In the genomic region with DNA sequence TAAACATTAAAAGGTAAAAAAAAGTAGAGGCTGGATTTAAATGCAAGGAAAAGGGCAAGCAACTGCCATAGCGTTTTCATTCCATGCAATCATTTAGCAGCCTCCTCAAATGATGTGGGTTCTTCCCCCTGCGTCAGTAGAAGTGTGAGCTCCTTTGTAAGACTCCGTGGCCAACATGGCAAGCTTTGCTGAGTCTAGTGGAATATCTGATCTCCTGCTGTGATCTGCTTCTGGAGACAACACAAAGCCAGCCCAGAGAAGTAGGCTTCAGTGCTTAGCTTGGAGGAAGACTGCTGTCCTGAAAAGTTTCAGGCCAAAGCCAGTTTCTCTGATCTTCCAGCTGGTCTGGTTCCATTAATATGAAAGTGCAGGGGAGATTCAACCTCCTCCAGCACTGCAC, we compare ENCODE assay signal across 26 cellular contexts.
"Had no signal": no experiment of that assay in that cellular context is flagged by ENCODE, and none has a peak within 500 bp of the region (broad histone marks: within the 10 kb centered on the region; RNA-seq: fewer than 3 reads in every experiment).

No MANE protein-coding gene starts in this region.

- ATAC-seq: activated CD4-positive, alpha-beta T cell treated with anti-CD3 and anti-CD28 coated beads for 36 hours; activated CD4-positive, CD25-positive, alpha-beta regulatory T cell treated with anti-CD3 and anti-CD28 coated beads, Interleukin-2, amount 50 U/mL, for 24 hours; activated CD8-positive, alpha-beta T cell treated with anti-CD3 and anti-CD28 coated beads, Interleukin-2, amount 10 ng/mL, durations not matched to agents 7 days and 5 days; activated naive CD4-positive, alpha-beta T cell treated with anti-CD3 and anti-CD28 coated beads, Interleukin-2, amount 50 U/mL, for 72 hours; activated naive CD8-positive, alpha-beta T cell treated with anti-CD3 and anti-CD28 coated beads, Interleukin-2, amount 50 U/mL, for 24 hours; K562; Right ventricle myocardium inferior had no signal

- H3K36me3 ChIP-seq: brain microvascular endothelial cell had no signal

- H3K27me3 ChIP-seq: brain microvascular endothelial cell had no signal

- H3K4me3 ChIP-seq: K562, PC-9 had no signal

- H3K4me2 ChIP-seq: PC-9 had no signal

- DNase-seq: activated CD4-positive, alpha-beta T cell treated with anti-CD3 and anti-CD28 coated beads for 36 hours; activated CD4-positive, alpha-beta T cell treated with anti-CD3 and anti-CD28 coated beads, Interleukin-2, amount 10 ng/mL, durations not matched to agents 7 days and 5 days; activated CD4-positive, alpha-beta T cell treated with anti-CD3 and anti-CD28 coated beads, Interleukin-2, amount 50 U/mL, for 48 hours; activated CD8-positive, alpha-beta T cell treated with anti-CD3 and anti-CD28 coated beads, Interleukin-2, amount 10 ng/mL, durations not matched to agents 7 days and 5 days; activated gamma-delta T cell; activated naive CD4-positive, alpha-beta T cell treated with Interleukin-2 at 50 U/mL for 16 hours; activated naive CD8-positive, alpha-beta T cell treated with anti-CD3 and anti-CD28 coated beads, Interleukin-2, amount 50 U/mL, for 24 hours; activated T-cell treated with anti-CD3 and anti-CD28 coated beads, Interleukin-2, amount 50 U/mL, for 24 hours; anterior cingulate cortex; brain microvascular endothelial cell; central memory CD4-positive, alpha-beta T cell; NCI-H1105; NCI-H1436; NCI-H1694; NCI-H1930; NCI-H2081 treated with DMSO at 0.1 percent for 48 hours; NCI-H345; NCI-H524 treated with DMSO at 0.1 percent for 48 hours; NK-92 treated with Interleukin-12 subunit alpha and Interleukin-12 subunit beta, amount 100 ng/mL, for 24 hours; PC-9; SIG-M5 had no signal

- H3K27ac ChIP-seq: brain microvascular endothelial cell, PC-9, RWPE1 had no signal
